In the genomic region with DNA sequence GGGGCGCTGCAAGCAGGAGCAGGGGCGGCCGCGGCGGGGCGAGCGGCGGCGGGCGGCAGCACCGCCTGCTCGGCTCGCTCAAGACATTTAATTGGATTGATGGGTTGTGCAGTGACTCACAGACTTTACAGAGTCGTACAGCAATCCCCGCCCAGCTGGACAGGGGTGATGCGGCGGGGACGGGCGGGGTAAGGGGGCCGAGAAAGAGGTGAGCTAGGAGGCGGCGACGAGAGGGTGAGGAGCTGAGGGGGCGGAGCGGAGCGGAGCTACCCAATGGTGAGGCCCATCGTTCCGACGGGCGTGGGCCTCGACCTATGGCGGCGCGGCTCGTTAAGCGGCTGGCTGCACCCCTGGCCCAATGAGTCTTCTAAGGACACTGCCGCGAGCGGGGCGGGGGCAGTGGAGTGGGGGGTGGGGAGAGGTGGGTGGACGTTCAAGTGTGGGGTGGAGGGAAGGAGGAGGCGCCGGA, we compare ENCODE assay signal across 1 cellular context.
A peak's percentile ranks its signal among the peaks of the same experiment; 100 is the strongest.
TF ChIP-seq lines count a peak whose summit lies in the region.

No MANE protein-coding gene starts in this region.

TF ChIP-seq in HepG2, 621 proteins besides CTCF, POLR2A, EP300 and RAD21 (continued from another document and continues in another):
- TF ChIP-seq ZNF784 (CRISPR knock-in tag; IDR thresholded peaks at IDR 0.05; ENCODE audit: borderline replicate concordance) (no peak), PRPF4 (IDR thresholded peaks at IDR 0.05; ENCODE audit: low read depth, low read length, poor library complexity, severe bottlenecking) (no peak), SRSF9 (IDR thresholded peaks at IDR 0.05; ENCODE audit: borderline replicate concordance, insufficient read depth, low read depth, low read length, poor library complexity, severe bottlenecking) (no peak), SIN3B (IDR thresholded peaks at IDR 0.05; ENCODE audit: low read length) (no peak), ARHGAP35 (CRISPR knock-in tag; IDR thresholded peaks at IDR 0.05; ENCODE audit: borderline replicate concordance) (0 out of 2 replicates have a peak, but pooled peaks have one; percentile 80), RAD51 (IDR thresholded peaks at IDR 0.05; ENCODE audit: borderline replicate concordance) (no peak), ZNF557 (CRISPR knock-in tag; IDR thresholded peaks at IDR 0.05) (no peak), JUNB (CRISPR knock-in tag; IDR thresholded peaks at IDR 0.05; ENCODE audit: borderline replicate concordance) (no peak), ZNF335 (CRISPR knock-in tag; IDR thresholded peaks at IDR 0.05) (no peak), ZEB1 (IDR thresholded peaks at IDR 0.05; ENCODE audit: insufficient replicate concordance, low read depth) (no peak), KLF15 (CRISPR knock-in tag; IDR thresholded peaks at IDR 0.05; ENCODE audit: borderline replicate concordance) (no peak), SIX4 (CRISPR knock-in tag; IDR thresholded peaks at IDR 0.05) (peak; percentile 11; the same call in 1 of the 2 replicates), ZNF430 (CRISPR knock-in tag; IDR thresholded peaks at IDR 0.05) (no peak), ZNF775 (CRISPR knock-in tag; IDR thresholded peaks at IDR 0.05; ENCODE audit: borderline replicate concordance) (no peak), ELF3 (CRISPR knock-in tag; IDR thresholded peaks at IDR 0.05) (peak; percentile 49), ZUFSP (CRISPR knock-in tag; IDR thresholded peaks at IDR 0.05; ENCODE audit: borderline replicate concordance) (no peak), ARNT2 (CRISPR knock-in tag; IDR thresholded peaks at IDR 0.05; ENCODE audit: low read depth) (peak; percentile 55; the same call in 1 of the 2 replicates), ZNF576 (CRISPR knock-in tag; IDR thresholded peaks at IDR 0.05) (no peak), EEA1 (CRISPR knock-in tag; IDR thresholded peaks at IDR 0.05; ENCODE audit: borderline replicate concordance) (peak; percentile 70; the same call in 1 of the 2 replicates), MAFF (IDR thresholded peaks at IDR 0.05; ENCODE audit: low read depth, low read length) (peak; percentile 29; the same call in 1 of the 2 replicates), PRDM10 (CRISPR knock-in tag; IDR thresholded peaks at IDR 0.05; ENCODE audit: low read depth) (0 out of 2 replicates have a peak, but pooled peaks have one; percentile 6), ZNF687 (CRISPR knock-in tag; IDR thresholded peaks at IDR 0.05) (peak; percentile 53), TEAD3 (CRISPR knock-in tag; optimal IDR thresholded peaks at IDR 0.05; ENCODE audit: borderline replicate concordance) (peak; percentile 57), ZNF792 (CRISPR knock-in tag; IDR thresholded peaks at IDR 0.05) (peak; percentile 70; the same call in 1 of the 2 replicates), ZNF737 (CRISPR knock-in tag; IDR thresholded peaks at IDR 0.05; ENCODE audit: borderline replicate concordance) (no peak), DMAP1 (CRISPR knock-in tag; IDR thresholded peaks at IDR 0.05) (peak; percentile 23), ZNF781 (CRISPR knock-in tag; IDR thresholded peaks at IDR 0.05; ENCODE audit: borderline replicate concordance, not compliant biosample characterization) (no peak), FOXM1 (CRISPR knock-in tag; IDR thresholded peaks at IDR 0.05) (no peak)
- TF ChIP-seq, protein P1, sequence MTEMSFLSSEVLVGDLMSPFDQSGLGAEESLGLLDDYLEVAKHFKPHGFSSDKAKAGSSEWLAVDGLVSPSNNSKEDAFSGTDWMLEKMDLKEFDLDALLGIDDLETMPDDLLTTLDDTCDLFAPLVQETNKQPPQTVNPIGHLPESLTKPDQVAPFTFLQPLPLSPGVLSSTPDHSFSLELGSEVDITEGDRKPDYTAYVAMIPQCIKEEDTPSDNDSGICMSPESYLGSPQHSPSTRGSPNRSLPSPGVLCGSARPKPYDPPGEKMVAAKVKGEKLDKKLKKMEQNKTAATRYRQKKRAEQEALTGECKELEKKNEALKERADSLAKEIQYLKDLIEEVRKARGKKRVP (CRISPR knock-in tag; IDR thresholded peaks at IDR 0.05), result peak in 1 of 2 experiments; percentile 54; a peak in 1 of 4 replicates
- TF ChIP-seq, protein P2, sequence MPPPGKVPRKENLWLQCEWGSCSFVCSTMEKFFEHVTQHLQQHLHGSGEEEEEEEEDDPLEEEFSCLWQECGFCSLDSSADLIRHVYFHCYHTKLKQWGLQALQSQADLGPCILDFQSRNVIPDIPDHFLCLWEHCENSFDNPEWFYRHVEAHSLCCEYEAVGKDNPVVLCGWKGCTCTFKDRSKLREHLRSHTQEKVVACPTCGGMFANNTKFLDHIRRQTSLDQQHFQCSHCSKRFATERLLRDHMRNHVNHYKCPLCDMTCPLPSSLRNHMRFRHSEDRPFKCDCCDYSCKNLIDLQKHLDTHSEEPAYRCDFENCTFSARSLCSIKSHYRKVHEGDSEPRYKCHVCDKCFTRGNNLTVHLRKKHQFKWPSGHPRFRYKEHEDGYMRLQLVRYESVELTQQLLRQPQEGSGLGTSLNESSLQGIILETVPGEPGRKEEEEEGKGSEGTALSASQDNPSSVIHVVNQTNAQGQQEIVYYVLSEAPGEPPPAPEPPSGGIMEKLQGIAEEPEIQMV (CRISPR knock-in tag; IDR thresholded peaks at IDR 0.05; ENCODE audit: low read depth), result no peak
- TF ChIP-seq, protein P3, sequence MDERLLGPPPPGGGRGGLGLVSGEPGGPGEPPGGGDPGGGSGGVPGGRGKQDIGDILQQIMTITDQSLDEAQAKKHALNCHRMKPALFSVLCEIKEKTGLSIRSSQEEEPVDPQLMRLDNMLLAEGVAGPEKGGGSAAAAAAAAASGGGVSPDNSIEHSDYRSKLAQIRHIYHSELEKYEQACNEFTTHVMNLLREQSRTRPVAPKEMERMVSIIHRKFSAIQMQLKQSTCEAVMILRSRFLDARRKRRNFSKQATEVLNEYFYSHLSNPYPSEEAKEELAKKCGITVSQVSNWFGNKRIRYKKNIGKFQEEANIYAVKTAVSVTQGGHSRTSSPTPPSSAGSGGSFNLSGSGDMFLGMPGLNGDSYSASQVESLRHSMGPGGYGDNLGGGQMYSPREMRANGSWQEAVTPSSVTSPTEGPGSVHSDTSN (CRISPR knock-in tag; IDR thresholded peaks at IDR 0.05), result peak; percentile 94
- TF ChIP-seq, protein P4, sequence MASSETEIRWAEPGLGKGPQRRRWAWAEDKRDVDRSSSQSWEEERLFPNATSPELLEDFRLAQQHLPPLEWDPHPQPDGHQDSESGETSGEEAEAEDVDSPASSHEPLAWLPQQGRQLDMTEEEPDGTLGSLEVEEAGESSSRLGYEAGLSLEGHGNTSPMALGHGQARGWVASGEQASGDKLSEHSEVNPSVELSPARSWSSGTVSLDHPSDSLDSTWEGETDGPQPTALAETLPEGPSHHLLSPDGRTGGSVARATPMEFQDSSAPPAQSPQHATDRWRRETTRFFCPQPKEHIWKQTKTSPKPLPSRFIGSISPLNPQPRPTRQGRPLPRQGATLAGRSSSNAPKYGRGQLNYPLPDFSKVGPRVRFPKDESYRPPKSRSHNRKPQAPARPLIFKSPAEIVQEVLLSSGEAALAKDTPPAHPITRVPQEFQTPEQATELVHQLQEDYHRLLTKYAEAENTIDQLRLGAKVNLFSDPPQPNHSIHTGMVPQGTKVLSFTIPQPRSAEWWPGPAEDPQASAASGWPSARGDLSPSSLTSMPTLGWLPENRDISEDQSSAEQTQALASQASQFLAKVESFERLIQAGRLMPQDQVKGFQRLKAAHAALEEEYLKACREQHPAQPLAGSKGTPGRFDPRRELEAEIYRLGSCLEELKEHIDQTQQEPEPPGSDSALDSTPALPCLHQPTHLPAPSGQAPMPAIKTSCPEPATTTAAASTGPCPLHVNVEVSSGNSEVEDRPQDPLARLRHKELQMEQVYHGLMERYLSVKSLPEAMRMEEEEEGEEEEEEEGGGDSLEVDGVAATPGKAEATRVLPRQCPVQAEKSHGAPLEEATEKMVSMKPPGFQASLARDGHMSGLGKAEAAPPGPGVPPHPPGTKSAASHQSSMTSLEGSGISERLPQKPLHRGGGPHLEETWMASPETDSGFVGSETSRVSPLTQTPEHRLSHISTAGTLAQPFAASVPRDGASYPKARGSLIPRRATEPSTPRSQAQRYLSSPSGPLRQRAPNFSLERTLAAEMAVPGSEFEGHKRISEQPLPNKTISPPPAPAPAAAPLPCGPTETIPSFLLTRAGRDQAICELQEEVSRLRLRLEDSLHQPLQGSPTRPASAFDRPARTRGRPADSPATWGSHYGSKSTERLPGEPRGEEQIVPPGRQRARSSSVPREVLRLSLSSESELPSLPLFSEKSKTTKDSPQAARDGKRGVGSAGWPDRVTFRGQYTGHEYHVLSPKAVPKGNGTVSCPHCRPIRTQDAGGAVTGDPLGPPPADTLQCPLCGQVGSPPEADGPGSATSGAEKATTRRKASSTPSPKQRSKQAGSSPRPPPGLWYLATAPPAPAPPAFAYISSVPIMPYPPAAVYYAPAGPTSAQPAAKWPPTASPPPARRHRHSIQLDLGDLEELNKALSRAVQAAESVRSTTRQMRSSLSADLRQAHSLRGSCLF (CRISPR knock-in tag; IDR thresholded peaks at IDR 0.05; ENCODE audit: borderline replicate concordance), result no peak
- TF ChIP-seq, protein P5, sequence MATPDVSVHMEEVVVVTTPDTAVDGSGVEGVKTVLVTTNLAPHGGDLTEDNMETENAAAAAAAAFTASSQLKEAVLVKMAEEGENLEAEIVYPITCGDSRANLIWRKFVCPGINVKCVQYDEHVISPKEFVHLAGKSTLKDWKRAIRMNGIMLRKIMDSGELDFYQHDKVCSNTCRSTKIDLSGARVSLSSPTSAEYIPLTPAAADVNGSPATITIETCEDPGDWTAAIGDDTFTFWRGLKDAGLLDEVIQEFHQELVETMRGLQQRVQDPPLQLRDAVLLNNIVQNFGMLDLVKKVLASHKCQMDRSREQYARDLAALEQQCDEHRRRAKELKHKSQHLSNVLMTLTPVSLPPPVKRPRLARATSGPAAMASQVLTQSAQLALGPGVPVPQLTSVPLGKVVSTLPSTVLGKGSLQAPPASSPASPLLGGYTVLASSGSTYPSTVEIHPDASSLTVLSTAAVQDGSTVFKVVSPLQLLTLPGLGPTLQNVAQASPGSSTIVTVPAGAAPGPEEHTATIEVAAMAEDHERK (CRISPR knock-in tag; IDR thresholded peaks at IDR 0.05; ENCODE audit: low read depth), result no peak
